Comparison of ENCODE assay signal across 18 cellular contexts in genomic region chr2:200087451-200087850, GRCh38.
"Had no signal": no experiment of that assay in that cellular context is flagged by ENCODE, and none has a peak within 500 bp of the region (broad histone marks: within the 10 kb centered on the region; RNA-seq: fewer than 3 reads in every experiment).

No MANE protein-coding gene starts in this region.

- DNase-seq: effector memory CD8-positive, alpha-beta T cell; gastrocnemius medialis; immature natural killer cell; left colon; left ventricle myocardium superior; mesenchymal stem cell; midbrain; naive B cell; right cardiac atrium; stimulated activated CD4-positive, alpha-beta T cell treated with anti-CD3 and anti-CD28 coated beads, Interleukin-2, amount 100 ng/mL, for 48 hours; stimulated activated naive CD8-positive, alpha-beta T cell treated with anti-CD3 and anti-CD28 coated beads, Interleukin-15, Interleukin-2, amounts not matched to agents 100 U/mL and 50 U/mL, for 24 hours; thyroid gland had no signal

- H3K9me3 ChIP-seq: esophagus muscularis mucosa, gastrocnemius medialis, suprapubic skin, thyroid gland had no signal

- H3K27me3 ChIP-seq: esophagus muscularis mucosa, gastrocnemius medialis, suprapubic skin, thyroid gland had no signal

- H3K27ac ChIP-seq: epithelial cell of prostate, esophagus muscularis mucosa, gastrocnemius medialis, suprapubic skin, thyroid gland had no signal

- H3K4me3 Mint-ChIP-seq: dendritic cell treated with granulocyte-macrophage colony-stimulating factor and Interleukin-4, amounts not matched to agents 40 ng/mL and 50 ng/mL, for 4 days; effector memory CD8-positive, alpha-beta T cell; immature natural killer cell had no signal

- H3K27me3 Mint-ChIP-seq: type B pancreatic cell had no signal

- H3K36me3 ChIP-seq: esophagus muscularis mucosa, gastrocnemius medialis, suprapubic skin, thyroid gland had no signal

- ATAC-seq: effector memory CD8-positive, alpha-beta T cell; gastrocnemius medialis; left ventricle myocardium superior; right cardiac atrium; stimulated activated naive CD8-positive, alpha-beta T cell treated with anti-CD3 and anti-CD28 coated beads, Interleukin-15, Interleukin-2, amounts not matched to agents 100 U/mL and 50 U/mL, for 24 hours had no signal

- H3K4me1 ChIP-seq: esophagus muscularis mucosa, gastrocnemius medialis, suprapubic skin, thyroid gland had no signal

- H3K4me1 Mint-ChIP-seq: immature natural killer cell, naive B cell had no signal

- H3K27ac Mint-ChIP-seq: dendritic cell treated with granulocyte-macrophage colony-stimulating factor and Interleukin-4, amounts not matched to agents 40 ng/mL and 50 ng/mL, for 4 days; effector memory CD8-positive, alpha-beta T cell; immature natural killer cell; type B pancreatic cell had no signal

- H3K36me3 Mint-ChIP-seq: immature natural killer cell, naive B cell, type B pancreatic cell had no signal

- H3K4me3 ChIP-seq: esophagus muscularis mucosa, gastrocnemius medialis, lung, suprapubic skin, thyroid gland had no signal

- H3K9me3 Mint-ChIP-seq: dendritic cell treated with granulocyte-macrophage colony-stimulating factor and Interleukin-4, amounts not matched to agents 40 ng/mL and 50 ng/mL, for 4 days; effector memory CD8-positive, alpha-beta T cell; immature natural killer cell; naive B cell; type B pancreatic cell had no signal
